ENCODE assay signal across 18 cellular contexts in genomic region chr22:23836692-23837495, GRCh38. TPM values are rescaled to one million over a fixed set of nuclear protein-coding genes. Genes with fewer than 3 reads are reported as not detected.
DNase-seq lines count a peak whose midpoint lies in the region; ATAC-seq and TF ChIP-seq lines count a peak whose summit lies in the region.
"Had no signal": no experiment of that assay in that cellular context is flagged by ENCODE, and none has a peak within 500 bp of the region (broad histone marks: within the 10 kb centered on the region; RNA-seq: fewer than 3 reads in every experiment).

No MANE protein-coding gene starts in this region.

- 97% methylated on average over 7 of the region's 12 CpGs for WGBS in SK-N-SH (ENCODE audit: low lambda C conversion rate)
- 78 to 83% (median 80%) methylated on average over 12 of the region's 12 CpGs for WGBS in heart left ventricle, 4 donors
- WGBS in psoas muscle, 3 donors = 83 to 88% (median 83%) methylated on average over 12 of the region's 12 CpGs

- H4K20me1 ChIP-seq in SK-N-SH (ENCODE audit: insufficient read depth) = no peaks in the 10 kb centered on the region
- H4K20me1 ChIP-seq in OCI-LY1 (ENCODE audit: insufficient read depth, low read length) = no peaks in the 10 kb centered on the region

- TF ChIP-seq CTCF in SK-N-SH (IDR thresholded peaks at IDR 0.05) = no peak
- TF ChIP-seq CTCF in OCI-LY1 (IDR thresholded peaks at IDR 0.05; ENCODE audit: low read length) = no peak
- no peak for TF ChIP-seq CTCF in heart left ventricle (IDR thresholded peaks at IDR 0.05)
- no peak for TF ChIP-seq CTCF in psoas muscle (IDR thresholded peaks at IDR 0.05)

- DNase-seq in SK-N-SH (peak; percentile 23), heart left ventricle (no peak), psoas muscle (peak; percentile 8 to 43), SHP77 treated with DMSO at 0.1 percent for 48 hours (lab: John Stamatoyannopoulos, UW) (no peak), GF-D8 (lab: John Stamatoyannopoulos, UW) (no peak), dedifferentiated amniotic fluid mesenchymal stem cell (ENCODE audit: extremely low spot score) (no peak)
- DNase-seq: 8988T, anterior cingulate cortex, DMS79, HFFc6, KG1, mammary epithelial cell, NCI-H2081 treated with DMSO at 0.1 percent for 48 hours, SW 1271, thyroid gland had no signal

- H3K79me2 ChIP-seq in SK-N-SH (ENCODE audit: insufficient read depth) = peaks cover 5% of the 10 kb centered on the region
- no peaks in the 10 kb centered on the region for H3K79me2 ChIP-seq in OCI-LY1 (ENCODE audit: insufficient read depth, low read length)

- TF ChIP-seq POLR2A in heart left ventricle (IDR thresholded peaks at IDR 0.05) = no peak

- H3F3A ChIP-seq in SK-N-SH (replicated peaks; ENCODE audit: insufficient read depth) = no peaks in the 10 kb centered on the region
- H3F3A ChIP-seq in OCI-LY1 (ENCODE audit: insufficient read depth, low read length) = no peaks in the 10 kb centered on the region

- no peaks in the 10 kb centered on the region for H3K27me3 ChIP-seq in SK-N-SH (ENCODE audit: insufficient read depth)
- no peaks in the 10 kb centered on the region for H3K27me3 ChIP-seq in OCI-LY1 (ENCODE audit: insufficient read depth, low read length)
- H3K27me3 ChIP-seq in heart left ventricle = no peaks in the 10 kb centered on the region
- no peaks in the 10 kb centered on the region for H3K27me3 ChIP-seq in psoas muscle (ENCODE audit: insufficient read depth in 3 of 3, low read length in 2 of 3)
- H3K27me3 ChIP-seq: thyroid gland had no signal

- no peaks in the 10 kb centered on the region for H3K9me2 ChIP-seq in SK-N-SH
- H3K9me2 ChIP-seq in OCI-LY1 (ENCODE audit: low read depth, low read length) = no peaks in the 10 kb centered on the region

- H3K9ac ChIP-seq in SK-N-SH (no peak overlapping the region), OCI-LY1 (ENCODE audit: low read length) (peak overlapping the region; percentile 62; the same call in 1 of the 2 replicates)

- TF ChIP-seq RAD21 in SK-N-SH (IDR thresholded peaks at IDR 0.05; ENCODE audit: low read length) = no peak

- H3K9me3 ChIP-seq in SK-N-SH (no peaks in the 10 kb centered on the region), OCI-LY1 (ENCODE audit: low read length) (no peaks in the 10 kb centered on the region), heart left ventricle (no peaks in the 10 kb centered on the region), psoas muscle (no peaks in the 10 kb centered on the region)
- H3K9me3 ChIP-seq: thyroid gland had no signal

- no peak for TF ChIP-seq EP300 in SK-N-SH (IDR thresholded peaks at IDR 0.05; ENCODE audit: borderline replicate concordance in 1 of 2, low read depth in 1 of 2, low read length in 1 of 2)

- intact Hi-C loops in heart left ventricle (cut with DNase I) (loop anchor here in 1 of 10 donors (5.0 kb wide), 1 partner anchor 50 kb away; the partner anchor contains the start of gene SMARCB1), psoas muscle (cut with DNase I) (no loop called here)

- H3K4me1 ChIP-seq in SK-N-SH (ENCODE audit: control insufficient read depth in 1 of 2, insufficient read depth in 2 of 2, low read depth in 1 of 2, low read length in 1 of 2) (peaks cover 0 to 42% of the 10 kb centered on the region in 2 experiments; a peak in 2 of 4 replicates), OCI-LY1 (ENCODE audit: insufficient read depth, low read length, severe bottlenecking) (peaks cover 42% of the 10 kb centered on the region), heart left ventricle (peaks cover 6 to 78% (median 44%) of the 10 kb centered on the region in 12 donors), psoas muscle (peaks cover 60% of the 10 kb centered on the region)

- POLR2A ChIA-PET in SK-N-SH (lab: Yijun Ruan, JAX) = interaction anchor here (0.7 to 2.2 kb wide), 2 partner anchors 8 to 10 kb away, joined by 3 to 6 read pairs; no protein-coding TSS in a partner anchor

- H3K4me2 ChIP-seq in SK-N-SH (no peak overlapping the region), OCI-LY1 (ENCODE audit: low read length) (peak overlapping the region; percentile 76)

- H2AFZ ChIP-seq in SK-N-SH (ENCODE audit: low read depth) (no peak overlapping the region), OCI-LY1 (ENCODE audit: low read length) (no peak overlapping the region)

- H3K27ac ChIP-seq in SK-N-SH (ENCODE audit: low read depth in 2 of 2, low read length in 1 of 2) (no peak overlapping the region), OCI-LY1 (ENCODE audit: low read depth, low read length, poor library complexity, severe bottlenecking) (peak overlapping the region; percentile 97), heart left ventricle (peak overlapping the region; percentile 81 to 99 (median 90)), psoas muscle (peak overlapping the region; percentile 80)
- H3K27ac ChIP-seq: epithelial cell of prostate, thyroid gland had no signal

- CTCF ChIA-PET in SK-N-SH (lab: Yijun Ruan, JAX) = interaction anchor here (1.1 to 1.4 kb wide), 2 partner anchors 11 to 69 kb away, joined by 3 to 4 read pairs; partner anchors contain the start of gene CHCHD10

- ATAC-seq in SK-N-SH treated with all-trans-retinoic acid at 6 μM for 48 hours = no peak
- no peak for ATAC-seq in heart left ventricle
- no peak for ATAC-seq in psoas muscle

- H3K4me3 ChIP-seq in SK-N-SH (ENCODE audit: low read depth in 2 of 2, low read length in 1 of 2) (no peak overlapping the region), OCI-LY1 (ENCODE audit: low read depth, low read length, poor library complexity, severe bottlenecking) (peak overlapping the region; percentile 55), heart left ventricle (no peak overlapping the region), psoas muscle (no peak overlapping the region)
- H3K4me3 ChIP-seq: thyroid gland had no signal

- H3K36me3 ChIP-seq in SK-N-SH (replicated peaks in 1 of 2; ENCODE audit: control insufficient read depth in 1 of 2, insufficient read depth in 2 of 2, low read length in 1 of 2) = peaks cover 0 to 40% of the 10 kb centered on the region in 2 experiments
- peaks cover 56% of the 10 kb centered on the region for H3K36me3 ChIP-seq in OCI-LY1 (ENCODE audit: insufficient read depth, low read length)
- peaks cover 0 to 44% (median 15%) of the 10 kb centered on the region in 9 donors for H3K36me3 ChIP-seq in heart left ventricle
- peaks cover 0 to 17% of the 10 kb centered on the region in 2 donors for H3K36me3 ChIP-seq in psoas muscle (ENCODE audit: insufficient read depth in 1 of 2, low read depth in 1 of 2)

TF ChIP-seq in SK-N-SH, 30 proteins besides CTCF, POLR2A, EP300 and RAD21:
- TF ChIP-seq YY1 (IDR thresholded peaks at IDR 0.05; ENCODE audit: low read depth) (no peak), USF1 (IDR thresholded peaks at IDR 0.05; ENCODE audit: borderline replicate concordance, low read depth) (no peak), FOSL2 (IDR thresholded peaks at IDR 0.05; ENCODE audit: borderline replicate concordance, low read depth) (no peak)

TF ChIP-seq in SK-N-SH treated with all-trans-retinoic acid at 6 μM for 48 hours, 23 proteins besides CTCF, POLR2A, EP300 and RAD21:
- TF ChIP-seq ISL1 (CRISPR knock-in tag; IDR thresholded peaks at IDR 0.05) (no peak), POU6F1 (CRISPR knock-in tag; IDR thresholded peaks at IDR 0.05; ENCODE audit: borderline replicate concordance, low read depth) (no peak), BACH2 (CRISPR knock-in tag; IDR thresholded peaks at IDR 0.05; ENCODE audit: borderline replicate concordance) (no peak)

RNA-seq across cellular contexts. Expression of gene DERL3, which starts 1.9 kb away (rescaled TPM):
- polyA plus RNA-seq in SK-N-SH (2012; rRNA removed) (not detected in 2 replicates), heart left ventricle (10 to 100 TPM in 1 of 2 donors, 1 to 10 TPM in 1; 1.4 to 12.7 TPM), psoas muscle (1 to 10 TPM in 1 of 3 donors, under 1 TPM in 2; 0.22 to 1.1 (median 0.92) TPM)
- not detected in 2 replicates for polyA plus RNA-seq in SK-N-SH (2012; cell fraction: cytosol; rRNA removed)
- 0.01 TPM in 2 replicates for polyA plus RNA-seq in SK-N-SH (2012; cell fraction: nucleus; rRNA removed)
- total RNA-seq in heart left ventricle (1 to 10 TPM in 7 of 9 donors, under 1 TPM in 2; 0.24 to 2.8 (median 1.7) TPM), psoas muscle (1 to 10 TPM in 2 of 4 donors, under 1 TPM in 2; 0.54 to 4.4 (median 1.1) TPM)
- total RNA-seq: mammary epithelial cell had no signal

RNA-seq across cellular contexts. Expression of gene SLC2A11, which starts 20.8 kb away (rescaled TPM):
- polyA plus RNA-seq in SK-N-SH (2012; rRNA removed) = 21.8 and 27.1 TPM in 2 replicates
- polyA plus RNA-seq in SK-N-SH (2012; cell fraction: cytosol; rRNA removed) = 9.3 and 12.5 TPM in 2 replicates
- 68.9 and 85.4 TPM in 2 replicates for polyA plus RNA-seq in SK-N-SH (2012; cell fraction: nucleus; rRNA removed)
- 10 to 100 TPM; 13.0 to 31.2 (median 18.7) TPM for total RNA-seq in heart left ventricle
- polyA plus RNA-seq in heart left ventricle = 10 to 100 TPM in 1 of 2 donors, 1 to 10 TPM in 1; 8.7 to 30.4 TPM
- total RNA-seq in psoas muscle = 10 to 100 TPM in 1 of 4 donors, 1 to 10 TPM in 3; 4.2 to 11.8 (median 6.3) TPM
- polyA plus RNA-seq in psoas muscle = 10 to 100 TPM in 1 of 3 donors, 1 to 10 TPM in 2; 3.7 to 12.7 (median 4.9) TPM

RNA-seq across cellular contexts. Expression of gene SMARCB1, which starts 50.1 kb away (rescaled TPM):
- polyA plus RNA-seq in SK-N-SH (2012; rRNA removed) (182 and 215 TPM in 2 replicates), heart left ventricle (10 to 100 TPM; 30.2 to 75.3 TPM), psoas muscle (10 to 100 TPM; 20.7 to 47.6 (median 38.4) TPM)
- 170 and 192 TPM in 2 replicates for polyA plus RNA-seq in SK-N-SH (2012; cell fraction: cytosol; rRNA removed)
- 113 and 134 TPM in 2 replicates for polyA plus RNA-seq in SK-N-SH (2012; cell fraction: nucleus; rRNA removed)
- total RNA-seq in heart left ventricle (10 to 100 TPM; 32.8 to 54.2 (median 45.6) TPM), psoas muscle (10 to 100 TPM; 21.9 to 76.6 (median 48.3) TPM)

RNA-seq across cellular contexts. Expression of gene MIF, which starts 57.3 kb away (rescaled TPM):
- polyA plus RNA-seq in SK-N-SH (2012; rRNA removed) (496 and 565 TPM in 2 replicates), heart left ventricle (100 to 1,000 TPM; 339 to 503 TPM), psoas muscle (100 to 1,000 TPM; 125 to 277 (median 131) TPM)
- polyA plus RNA-seq in SK-N-SH (2012; cell fraction: cytosol; rRNA removed) = 295 and 435 TPM in 2 replicates
- 201 and 326 TPM in 2 replicates for polyA plus RNA-seq in SK-N-SH (2012; cell fraction: nucleus; rRNA removed)
- total RNA-seq in heart left ventricle (100 to 1,000 TPM; 192 to 383 (median 229) TPM), psoas muscle (100 to 1,000 TPM; 110 to 167 (median 139) TPM)

Comparison
In these comparisons a context has a peak if more than half of its experiments do, and no peak if none do; other contexts are left out.
1. DNase-seq: peak in SK-N-SH (single experiment) and psoas muscle (2 of 2); none in heart left ventricle (0 of 5), SHP77 treated with DMSO at 0.1 percent for 48 hours (single experiment), GF-D8 (single experiment) and dedifferentiated amniotic fluid mesenchymal stem cell (single experiment).
2. H3K27ac ChIP-seq: peak in OCI-LY1 (single experiment), heart left ventricle (12 of 12) and psoas muscle (single experiment); none in SK-N-SH (0 of 2).